Comparison of ENCODE assay signal across 8 cellular contexts in the genomic region with DNA sequence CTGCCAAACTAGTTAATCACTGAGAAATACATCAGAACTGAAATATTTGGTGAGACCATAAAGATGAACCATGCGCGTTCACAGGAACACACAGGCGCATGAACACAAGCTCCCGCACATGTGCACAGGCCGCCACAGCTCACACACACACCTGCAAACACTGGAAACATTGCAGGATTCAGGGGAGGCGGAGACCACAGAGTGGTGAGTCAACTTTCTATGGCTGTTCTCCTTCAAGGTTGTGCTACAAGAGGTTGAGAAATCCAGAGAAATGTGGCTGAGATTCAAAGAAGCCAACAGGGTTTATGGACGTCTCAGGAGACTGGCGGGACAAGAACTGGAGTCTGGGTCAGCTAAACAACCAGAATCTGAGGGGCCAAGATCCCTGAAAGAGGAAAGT. TPM values are rescaled to one million over a fixed set of nuclear protein-coding genes. Genes with fewer than 3 reads are reported as not detected.
DNase-seq lines count a peak whose midpoint lies in the region; ATAC-seq and TF ChIP-seq lines count a peak whose summit lies in the region.

No MANE protein-coding gene starts in this region.

- no peaks in the 10 kb centered on the region for H3K9me2 ChIP-seq in HCT116 (ENCODE audit: insufficient read depth)

- no peak overlapping the region for H3K4me3 ChIP-seq in HCT116 (replicated peaks in 1 of 2; ENCODE audit: low read depth in 1 of 2, low read length in 2 of 2)
- no peak overlapping the region for H3K4me3 ChIP-seq in gastroesophageal sphincter

- H3K27me3 ChIP-seq in HCT116 (ENCODE audit: insufficient read depth, low read length) = no peaks in the 10 kb centered on the region
- H3K27me3 ChIP-seq in gastroesophageal sphincter = no peaks in the 10 kb centered on the region

- no peak for TF ChIP-seq RAD21 in HCT116 (IDR thresholded peaks at IDR 0.05; ENCODE audit: low read depth)

- no TSS peak for BruUV-seq in HCT116 (replicated peaks; lab: Mats Ljungman, UMichigan)

- H3K79me2 ChIP-seq in HCT116 (ENCODE audit: insufficient read depth, low read length) = peaks cover 95% of the 10 kb centered on the region

- intact Hi-C loops in HCT116 (cut with micrococcal nuclease) = no loop called here

- ATAC-seq in HCT116 (peak; percentile 71), gastroesophageal sphincter (peak; percentile 77)

- DNase-seq in HCT116 (ENCODE audit: low read depth, low spot score) (no peak), activated T-cell treated with anti-CD3 and anti-CD28 coated beads for 4 hours (peak; percentile 47), SHP77 (lab: John Stamatoyannopoulos, UW) (no peak), CD1c-positive myeloid dendritic cell (ENCODE audit: extremely low spot score) (no peak), NCI-H1436 treated with DMSO at 0.1 percent for 48 hours (lab: John Stamatoyannopoulos, UW) (no peak), NAMALWA (ENCODE audit: low spot score) (no peak)
- DNase-seq in stimulated activated CD4-positive, alpha-beta T cell treated with anti-CD3 and anti-CD28 coated beads, Interleukin-4, amount 100 ng/mL, for 4 hours = peak; percentile 45 to 77

- H3K4me1 ChIP-seq in HCT116 (ENCODE audit: control insufficient read depth in 1 of 2, insufficient read depth in 2 of 2, low read length in 2 of 2) (peaks cover 13 to 48% of the 10 kb centered on the region in 2 experiments), gastroesophageal sphincter (peaks cover 26 to 92% (median 29%) of the 10 kb centered on the region in 3 donors)

- peak overlapping the region; percentile 2; the same call in 1 of the 2 replicates for H3K9ac ChIP-seq in HCT116 (ENCODE audit: low read length)

- 65 to 88% methylated on average over 4 to 8 of the region's 8 CpGs for WGBS in gastroesophageal sphincter (ENCODE audit: low coverage in 1 of 2), 2 donors

- H3K9me3 ChIP-seq in HCT116 (ENCODE audit: control insufficient read depth in 1 of 2, insufficient read depth in 1 of 2, low read depth in 1 of 2, low read length in 2 of 2) (no peaks in the 10 kb centered on the region), gastroesophageal sphincter (no peaks in the 10 kb centered on the region)

- no peak overlapping the region for H2AFZ ChIP-seq in HCT116 (ENCODE audit: low read depth, low read length, poor library complexity, severe bottlenecking)

- POLR2A ChIA-PET in HCT116 (lab: Charles Lee) = no interaction called here

- RAD21 ChIA-PET in HCT116 (lab: Charles Lee; ENCODE audit: low non-redundant PET in 1 of 2, low total read pairs in 2 of 2, uncharacterized antibody in 2 of 2, unreplicated experiment in 2 of 2) = no interaction called here

- H3K27ac ChIP-seq in HCT116 (ENCODE audit: low read depth, low read length) (0 out of 2 replicates have a peak overlapping the region, but pooled peaks have one; percentile 8), gastroesophageal sphincter (peak overlapping the region; percentile 63 to 98 (median 83))

- peak overlapping the region; percentile 39 for H3K4me2 ChIP-seq in HCT116 (ENCODE audit: low read length)

- TF ChIP-seq CTCF in HCT116 (IDR thresholded peaks at IDR 0.05 in 2 of 3, conservative IDR thresholded peaks at IDR 0.05 in 1 of 3; ENCODE audit: borderline replicate concordance in 1 of 3, insufficient read depth in 1 of 3, low read depth in 2 of 3, low read length in 2 of 3) (no peak), gastroesophageal sphincter (IDR thresholded peaks at IDR 0.05) (no peak)

- TF ChIP-seq POLR2A in HCT116 (IDR thresholded peaks at IDR 0.05; ENCODE audit: borderline replicate concordance, extremely low read depth, insufficient read depth, insufficient read length) (no peak), gastroesophageal sphincter (IDR thresholded peaks at IDR 0.05) (no peak)

- CTCF ChIA-PET in HCT116 (lab: Charles Lee) = interaction anchor here (1.0 kb wide), 1 partner anchor 9 kb away, joined by 3 read pairs; no protein-coding TSS in a partner anchor

- no peak for TF ChIP-seq EP300 in gastroesophageal sphincter (IDR thresholded peaks at IDR 0.05)

- no peaks in the 10 kb centered on the region for H3K36me3 ChIP-seq in HCT116 (ENCODE audit: control insufficient read depth in 1 of 2, insufficient read depth in 2 of 2, low read length in 2 of 2)
- peaks cover 0 to 9% of the 10 kb centered on the region in 2 donors for H3K36me3 ChIP-seq in gastroesophageal sphincter

- H4K20me1 ChIP-seq in HCT116 (ENCODE audit: insufficient read depth) = 0 out of 2 replicates have a peak, but pooled peaks cover 6% of the 10 kb centered on the region

TF ChIP-seq in HCT116, 20 proteins besides CTCF, POLR2A, EP300 and RAD21:
- TF ChIP-seq, protein P1, sequence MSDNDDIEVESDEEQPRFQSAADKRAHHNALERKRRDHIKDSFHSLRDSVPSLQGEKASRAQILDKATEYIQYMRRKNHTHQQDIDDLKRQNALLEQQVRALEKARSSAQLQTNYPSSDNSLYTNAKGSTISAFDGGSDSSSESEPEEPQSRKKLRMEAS (IDR thresholded peaks at IDR 0.05) = peak; percentile 70
- no peak for TF ChIP-seq ZFX (IDR thresholded peaks at IDR 0.05)
- TF ChIP-seq EZH2phosphoT487 (IDR thresholded peaks at IDR 0.05; ENCODE audit: borderline replicate concordance) = no peak
- TF ChIP-seq, protein P2, sequence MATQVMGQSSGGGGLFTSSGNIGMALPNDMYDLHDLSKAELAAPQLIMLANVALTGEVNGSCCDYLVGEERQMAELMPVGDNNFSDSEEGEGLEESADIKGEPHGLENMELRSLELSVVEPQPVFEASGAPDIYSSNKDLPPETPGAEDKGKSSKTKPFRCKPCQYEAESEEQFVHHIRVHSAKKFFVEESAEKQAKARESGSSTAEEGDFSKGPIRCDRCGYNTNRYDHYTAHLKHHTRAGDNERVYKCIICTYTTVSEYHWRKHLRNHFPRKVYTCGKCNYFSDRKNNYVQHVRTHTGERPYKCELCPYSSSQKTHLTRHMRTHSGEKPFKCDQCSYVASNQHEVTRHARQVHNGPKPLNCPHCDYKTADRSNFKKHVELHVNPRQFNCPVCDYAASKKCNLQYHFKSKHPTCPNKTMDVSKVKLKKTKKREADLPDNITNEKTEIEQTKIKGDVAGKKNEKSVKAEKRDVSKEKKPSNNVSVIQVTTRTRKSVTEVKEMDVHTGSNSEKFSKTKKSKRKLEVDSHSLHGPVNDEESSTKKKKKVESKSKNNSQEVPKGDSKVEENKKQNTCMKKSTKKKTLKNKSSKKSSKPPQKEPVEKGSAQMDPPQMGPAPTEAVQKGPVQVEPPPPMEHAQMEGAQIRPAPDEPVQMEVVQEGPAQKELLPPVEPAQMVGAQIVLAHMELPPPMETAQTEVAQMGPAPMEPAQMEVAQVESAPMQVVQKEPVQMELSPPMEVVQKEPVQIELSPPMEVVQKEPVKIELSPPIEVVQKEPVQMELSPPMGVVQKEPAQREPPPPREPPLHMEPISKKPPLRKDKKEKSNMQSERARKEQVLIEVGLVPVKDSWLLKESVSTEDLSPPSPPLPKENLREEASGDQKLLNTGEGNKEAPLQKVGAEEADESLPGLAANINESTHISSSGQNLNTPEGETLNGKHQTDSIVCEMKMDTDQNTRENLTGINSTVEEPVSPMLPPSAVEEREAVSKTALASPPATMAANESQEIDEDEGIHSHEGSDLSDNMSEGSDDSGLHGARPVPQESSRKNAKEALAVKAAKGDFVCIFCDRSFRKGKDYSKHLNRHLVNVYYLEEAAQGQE (IDR thresholded peaks at IDR 0.05; ENCODE audit: low read depth) = no peak
- no peak for TF ChIP-seq YY1 (IDR thresholded peaks at IDR 0.05; ENCODE audit: extremely low read depth, insufficient replicate concordance, low read depth, low read length)
- no peak for TF ChIP-seq FOSL1 (IDR thresholded peaks at IDR 0.05; ENCODE audit: low read depth)
- no peak for TF ChIP-seq ZNF274 (IDR thresholded peaks at IDR 0.05; ENCODE audit: low read depth, low read length)
- TF ChIP-seq CEBPB (IDR thresholded peaks at IDR 0.05; ENCODE audit: low read depth) = peak; percentile 54
- TF ChIP-seq CBX3 (IDR thresholded peaks at IDR 0.05; ENCODE audit: low read depth) = no peak
- TF ChIP-seq TCF7L2 (IDR thresholded peaks at IDR 0.05; ENCODE audit: borderline replicate concordance, extremely low read depth, insufficient read depth, insufficient read length) = no peak
- no peak for TF ChIP-seq POLR2AphosphoS5 (IDR thresholded peaks at IDR 0.05; ENCODE audit: low read depth, low read length)
- TF ChIP-seq, protein P3, sequence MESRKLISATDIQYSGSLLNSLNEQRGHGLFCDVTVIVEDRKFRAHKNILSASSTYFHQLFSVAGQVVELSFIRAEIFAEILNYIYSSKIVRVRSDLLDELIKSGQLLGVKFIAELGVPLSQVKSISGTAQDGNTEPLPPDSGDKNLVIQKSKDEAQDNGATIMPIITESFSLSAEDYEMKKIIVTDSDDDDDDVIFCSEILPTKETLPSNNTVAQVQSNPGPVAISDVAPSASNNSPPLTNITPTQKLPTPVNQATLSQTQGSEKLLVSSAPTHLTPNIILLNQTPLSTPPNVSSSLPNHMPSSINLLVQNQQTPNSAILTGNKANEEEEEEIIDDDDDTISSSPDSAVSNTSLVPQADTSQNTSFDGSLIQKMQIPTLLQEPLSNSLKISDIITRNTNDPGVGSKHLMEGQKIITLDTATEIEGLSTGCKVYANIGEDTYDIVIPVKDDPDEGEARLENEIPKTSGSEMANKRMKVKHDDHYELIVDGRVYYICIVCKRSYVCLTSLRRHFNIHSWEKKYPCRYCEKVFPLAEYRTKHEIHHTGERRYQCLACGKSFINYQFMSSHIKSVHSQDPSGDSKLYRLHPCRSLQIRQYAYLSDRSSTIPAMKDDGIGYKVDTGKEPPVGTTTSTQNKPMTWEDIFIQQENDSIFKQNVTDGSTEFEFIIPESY (IDR thresholded peaks at IDR 0.05; ENCODE audit: extremely low read depth, insufficient replicate concordance, low read length) = no peak
- no peak for TF ChIP-seq ELF1 (IDR thresholded peaks at IDR 0.05; ENCODE audit: borderline replicate concordance, low read depth)
- no peak for TF ChIP-seq EZH2 (IDR thresholded peaks at IDR 0.05)
- no peak for TF ChIP-seq SRF (IDR thresholded peaks at IDR 0.05; ENCODE audit: low read depth)

RNA-seq across cellular contexts. Expression of a gene that starts 17.8 kb away (rescaled TPM):
- total RNA-seq in HCT116 (2021; ENCODE audit: unreplicated experiment) (68.2 TPM), gastroesophageal sphincter (100 to 1,000 TPM; 209 to 286 (median 230) TPM)
- polyA plus RNA-seq in HCT116 (2012) = 48.8 and 57.5 TPM in 2 replicates

RNA-seq across cellular contexts. Expression of a gene that starts 44.9 kb away (rescaled TPM):
- 13.6 TPM for total RNA-seq in HCT116 (2021; ENCODE audit: unreplicated experiment)
- 13.2 and 15.5 TPM in 2 replicates for polyA plus RNA-seq in HCT116 (2012)
- total RNA-seq in gastroesophageal sphincter = 10 to 100 TPM; 11.6 to 36.9 (median 23.4) TPM

Comparison
In these comparisons a context has a peak if more than half of its experiments do, and no peak if none do; other contexts are left out.
1. DNase-seq: peak in activated T-cell treated with anti-CD3 and anti-CD28 coated beads for 4 hours (single experiment) and stimulated activated CD4-positive, alpha-beta T cell treated with anti-CD3 and anti-CD28 coated beads, Interleukin-4, amount 100 ng/mL, for 4 hours (2 of 2); none in HCT116 (single experiment), SHP77 (0 of 2), CD1c-positive myeloid dendritic cell (single experiment), NCI-H1436 treated with DMSO at 0.1 percent for 48 hours (single experiment) and NAMALWA (single experiment).